29 cellular contexts compared by ENCODE assay signal in genomic region chr14:104230119-104230885, GRCh38.
"Had no signal": no experiment of that assay in that cellular context is flagged by ENCODE, and none has a peak within 500 bp of the region (broad histone marks: within the 10 kb centered on the region; RNA-seq: fewer than 3 reads in every experiment).

No MANE protein-coding gene starts in this region.

- H3K27ac ChIP-seq: brain microvascular endothelial cell, dorsolateral prefrontal cortex, esophagus muscularis mucosa, gastrocnemius medialis, pancreas, right lobe of liver, skin epidermis, stomach, suprapubic skin, tibial nerve, WERI-Rb-1 had no signal

- H3K27ac Mint-ChIP-seq: activated CD8-positive, alpha-beta T cell treated with anti-CD3 and anti-CD28 coated beads, Interleukin-2, amount 10 ng/mL, durations not matched to agents 7 days and 5 days; activated naive CD4-positive, alpha-beta T cell treated with anti-CD3 and anti-CD28 coated beads, Interleukin-2, amount 50 U/mL, for 24 hours; effector memory CD8-positive, alpha-beta T cell; natural killer cell; stimulated activated memory B cell treated with anti-CD40 and anti-IgM and Interleukin-4, amounts not matched to agents 10 μg/mL and 1 μg/mL and 100 μg/mL, for 72 hours had no signal

- H3K4me1 ChIP-seq: esophagus muscularis mucosa, gastrocnemius medialis, pancreas, right lobe of liver, suprapubic skin, tibial nerve had no signal

- FAIRE-seq: colon, pancreas, urothelium cell line had no signal

- H3K9me3 ChIP-seq: gastrocnemius medialis, pancreas, right lobe of liver had no signal

- H3K4me3 ChIP-seq: dorsolateral prefrontal cortex, esophagus muscularis mucosa, gastrocnemius medialis, pancreas, right lobe of liver, skin epidermis, stomach, suprapubic skin, tibial nerve had no signal

- DNase-seq: activated CD4-positive, alpha-beta T cell treated with anti-CD3 and anti-CD28 coated beads, Interleukin-2, amount 50 U/mL, for 1 hour; activated CD4-positive, CD25-positive, alpha-beta regulatory T cell treated with anti-CD3 and anti-CD28 coated beads, Interleukin-2, amount 50 U/mL, for 72 hours; activated CD8-positive, alpha-beta T cell treated with anti-CD3 and anti-CD28 coated beads, Interleukin-2, amount 10 ng/mL, durations not matched to agents 7 days and 5 days; activated gamma-delta T cell treated with Interleukin-2 at 50 U/mL for 16 hours; activated T-cell treated with anti-CD3 and anti-CD28 coated beads, Interleukin-2, amount 50 U/mL, for 1 hour; anterior cingulate cortex; brain microvascular endothelial cell; central memory CD4-positive, alpha-beta T cell; effector memory CD8-positive, alpha-beta T cell; gastrocnemius medialis; islet precursor cell; natural killer cell; stimulated activated CD4-positive, alpha-beta T cell treated with anti-CD3 and anti-CD28 coated beads, Interleukin-15, amount 100 ng/mL, for 24 hours; SW 1271; T-helper 2 cell had no signal

- H3K36me3 Mint-ChIP-seq: natural killer cell; stimulated activated memory B cell treated with anti-CD40 and anti-IgM and Interleukin-4, amounts not matched to agents 10 μg/mL and 1 μg/mL and 100 μg/mL, for 72 hours had no signal

- H3K9me3 Mint-ChIP-seq: activated naive CD4-positive, alpha-beta T cell treated with anti-CD3 and anti-CD28 coated beads, Interleukin-2, amount 50 U/mL, for 24 hours; effector memory CD8-positive, alpha-beta T cell had no signal

- H3K36me3 ChIP-seq: brain microvascular endothelial cell, esophagus muscularis mucosa, gastrocnemius medialis, pancreas, right lobe of liver, stomach, suprapubic skin, tibial nerve, WERI-Rb-1 had no signal

- H3K27me3 Mint-ChIP-seq: activated naive CD4-positive, alpha-beta T cell treated with anti-CD3 and anti-CD28 coated beads, Interleukin-2, amount 50 U/mL, for 24 hours; effector memory CD8-positive, alpha-beta T cell had no signal

- ATAC-seq: activated CD8-positive, alpha-beta T cell treated with anti-CD3 and anti-CD28 coated beads, Interleukin-2, amount 10 ng/mL, durations not matched to agents 7 days and 5 days; effector memory CD8-positive, alpha-beta T cell; gastrocnemius medialis; left lobe of liver; natural killer cell; right lobe of liver; stimulated activated memory B cell treated with anti-CD40 and anti-IgM and Interleukin-4, amounts not matched to agents 10 μg/mL and 1 μg/mL and 100 μg/mL, for 72 hours had no signal

- H3K27me3 ChIP-seq: brain microvascular endothelial cell, gastrocnemius medialis, pancreas, right lobe of liver, stomach, suprapubic skin, tibial nerve had no signal

- H3K4me3 Mint-ChIP-seq: activated CD8-positive, alpha-beta T cell treated with anti-CD3 and anti-CD28 coated beads, Interleukin-2, amount 10 ng/mL, durations not matched to agents 7 days and 5 days; activated naive CD4-positive, alpha-beta T cell treated with anti-CD3 and anti-CD28 coated beads, Interleukin-2, amount 50 U/mL, for 24 hours; effector memory CD8-positive, alpha-beta T cell; natural killer cell; stimulated activated memory B cell treated with anti-CD40 and anti-IgM and Interleukin-4, amounts not matched to agents 10 μg/mL and 1 μg/mL and 100 μg/mL, for 72 hours had no signal
